13 cellular contexts compared by ENCODE assay signal in genomic region chr18:48133675-48134251, GRCh38.
DNase-seq lines count a peak whose midpoint lies in the region; ATAC-seq and TF ChIP-seq lines count a peak whose summit lies in the region.
"Had no signal": no experiment of that assay in that cellular context is flagged by ENCODE, and none has a peak within 500 bp of the region (broad histone marks: within the 10 kb centered on the region; RNA-seq: fewer than 3 reads in every experiment).

No MANE protein-coding gene starts in this region.

- H3K9me3 Mint-ChIP-seq in activated CD8-positive, alpha-beta memory T cell treated with anti-CD3 and anti-CD28 coated beads, Interleukin-2, amount 10 ng/mL, durations not matched to agents 7 days and 5 days (ENCODE audit: low read depth), result no peaks in the 10 kb centered on the region

- peak; percentile 74 for DNase-seq in LoVo (ENCODE audit: low spot score)
- peak; percentile 90 for DNase-seq in NCI-H345 treated with DMSO at 0.1 percent for 48 hours (lab: John Stamatoyannopoulos, UW; ENCODE audit: unreplicated experiment)
- DNase-seq in epithelial cell of esophagus (ENCODE audit: low read depth), result peak; percentile 88
- no peak for DNase-seq in activated CD8-positive, alpha-beta memory T cell treated with anti-CD3 and anti-CD28 coated beads, Interleukin-2, amount 10 ng/mL, durations not matched to agents 7 days and 5 days
- no peak for DNase-seq in H7
- DNase-seq in islet precursor cell, result no peak
- DNase-seq: activated CD4-positive, alpha-beta T cell treated with anti-CD3 and anti-CD28 coated beads, Interleukin-2, amount 50 U/mL, for 4 hours; amygdala; RPMI8226; testis had no signal

- peaks cover 47% of the 10 kb centered on the region for H3K27me3 ChIP-seq in H7 (ENCODE audit: control insufficient read depth, insufficient read depth, low read length)
- H3K27me3 ChIP-seq: testis had no signal

- ATAC-seq in activated CD8-positive, alpha-beta memory T cell treated with anti-CD3 and anti-CD28 coated beads, Interleukin-2, amount 10 ng/mL, durations not matched to agents 7 days and 5 days, result no peak
- no peak for ATAC-seq in GM21423 (IDR thresholded peaks at IDR 0.05; ENCODE audit: unreplicated experiment)
- ATAC-seq: HepG2 had no signal

- peak; percentile 36 for TF ChIP-seq CTCF in epithelial cell of esophagus (IDR thresholded peaks at IDR 0.05; ENCODE audit: insufficient read depth, low read depth, low read length, missing control alignments)

- H3K4me3 Mint-ChIP-seq in activated CD8-positive, alpha-beta memory T cell treated with anti-CD3 and anti-CD28 coated beads, Interleukin-2, amount 10 ng/mL, durations not matched to agents 7 days and 5 days, result no peak overlapping the region

- no peak overlapping the region for H3K4me3 ChIP-seq in epithelial cell of esophagus (ENCODE audit: low read length)
- H3K4me3 ChIP-seq in skin epidermis, result peak overlapping the region in 2 of 7 experiments; percentile 2 to 65
- no peak overlapping the region for H3K4me3 ChIP-seq in H7 (ENCODE audit: insufficient read depth, low read depth, low read length)
- H3K4me3 ChIP-seq: testis had no signal

- no peak overlapping the region for H3K27ac Mint-ChIP-seq in activated CD8-positive, alpha-beta memory T cell treated with anti-CD3 and anti-CD28 coated beads, Interleukin-2, amount 10 ng/mL, durations not matched to agents 7 days and 5 days

- H3K36me3 ChIP-seq in H7 (replicated peaks; ENCODE audit: control insufficient read depth, insufficient read depth, low read length), result no peaks in the 10 kb centered on the region

- H3K27ac ChIP-seq in skin epidermis, result peak overlapping the region in 13 of 21 experiments; percentile 10 to 97 (median 90)
- H3K27ac ChIP-seq: testis had no signal

- H3K4me1 Mint-ChIP-seq in activated CD8-positive, alpha-beta memory T cell treated with anti-CD3 and anti-CD28 coated beads, Interleukin-2, amount 10 ng/mL, durations not matched to agents 7 days and 5 days, result peaks cover 23% of the 10 kb centered on the region

- CTCF ChIA-PET in activated CD8-positive, alpha-beta memory T cell treated with anti-CD3 and anti-CD28 coated beads, Interleukin-2, amount 10 ng/mL, durations not matched to agents 7 days and 5 days (lab: Charles Lee), result interaction anchor here (0.7 kb wide), 1 partner anchor 395 kb away, joined by 4 read pairs; no protein-coding TSS in a partner anchor

- no peaks in the 10 kb centered on the region for H3K36me3 Mint-ChIP-seq in activated CD8-positive, alpha-beta memory T cell treated with anti-CD3 and anti-CD28 coated beads, Interleukin-2, amount 10 ng/mL, durations not matched to agents 7 days and 5 days

- peaks cover 82% of the 10 kb centered on the region for H3K27me3 Mint-ChIP-seq in activated CD8-positive, alpha-beta memory T cell treated with anti-CD3 and anti-CD28 coated beads, Interleukin-2, amount 10 ng/mL, durations not matched to agents 7 days and 5 days

Comparison
In these comparisons a context has a peak if more than half of its experiments do, and no peak if none do; other contexts are left out.
1. DNase-seq: peak in LoVo (single experiment), NCI-H345 treated with DMSO at 0.1 percent for 48 hours (single experiment) and epithelial cell of esophagus (single experiment); none in activated CD8-positive, alpha-beta memory T cell treated with anti-CD3 and anti-CD28 coated beads, Interleukin-2, amount 10 ng/mL, durations not matched to agents 7 days and 5 days (single experiment), H7 (single experiment) and islet precursor cell (single experiment).